Comparison of ENCODE assay signal across 1 cellular context in genomic region chr20:4944918-4945317, GRCh38.
TF ChIP-seq lines count a peak whose summit lies in the region.

No MANE protein-coding gene starts in this region.

TF ChIP-seq in IMR-90, 13 proteins besides CTCF, POLR2A, EP300 and RAD21 (continued from another document):
- TF ChIP-seq USF2 (IDR thresholded peaks at IDR 0.05; ENCODE audit: low read depth, low read length) (no peak), MAFK (IDR thresholded peaks at IDR 0.05; ENCODE audit: low read depth, low read length) (no peak), CHD1 (IDR thresholded peaks at IDR 0.05; ENCODE audit: low read depth, low read length) (no peak), FOS (IDR thresholded peaks at IDR 0.05; ENCODE audit: low read depth, low read length) (no peak)
